ENCODE assay signal across 10 cellular contexts in the genomic region with DNA sequence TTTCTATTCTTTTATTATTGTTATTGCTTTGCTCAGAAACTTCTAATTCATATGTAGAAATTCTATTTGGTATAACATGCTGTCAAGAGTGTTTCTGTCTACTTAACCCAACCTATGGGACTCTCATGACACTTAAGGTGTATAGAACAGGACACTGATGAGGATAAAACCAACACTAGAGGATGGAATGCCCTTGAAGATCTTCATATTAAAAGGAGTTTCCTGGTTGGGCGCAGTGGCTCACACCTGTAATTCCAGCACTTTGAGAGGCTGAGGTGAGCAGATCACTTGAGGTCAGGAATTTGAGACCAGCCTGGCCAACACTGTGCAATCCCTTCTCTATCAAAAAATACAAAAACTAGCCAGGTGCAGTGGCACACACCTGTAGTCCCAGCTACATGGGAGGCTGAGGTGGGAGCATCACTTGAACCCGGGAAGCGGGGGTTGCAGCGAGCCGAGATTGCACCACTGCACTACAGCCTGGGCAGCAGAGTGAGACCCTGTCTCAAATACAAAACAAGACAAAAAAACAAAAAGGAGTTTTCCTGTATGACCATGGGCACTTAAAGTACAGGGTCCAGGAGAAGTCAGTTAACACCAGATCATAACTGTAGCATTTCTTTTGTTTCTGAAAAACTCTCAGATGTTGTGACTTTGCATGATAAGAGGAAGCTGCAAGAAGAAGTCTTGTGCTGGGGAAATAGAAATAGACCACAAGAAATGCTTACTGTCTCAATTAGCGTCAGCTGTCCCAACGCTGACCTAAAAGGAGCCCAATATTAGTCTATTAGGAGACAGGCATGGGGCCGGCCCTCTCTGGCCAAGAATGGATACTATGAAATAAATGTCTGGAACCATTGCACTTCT. TPM values are rescaled to one million over a fixed set of nuclear protein-coding genes. Genes with fewer than 3 reads are reported as not detected.
DNase-seq lines count a peak whose midpoint lies in the region; ATAC-seq and TF ChIP-seq lines count a peak whose summit lies in the region.
"Had no signal": no experiment of that assay in that cellular context is flagged by ENCODE, and none has a peak within 500 bp of the region (broad histone marks: within the 10 kb centered on the region; RNA-seq: fewer than 3 reads in every experiment).

No MANE protein-coding gene starts in this region.

- H3K4me1 ChIP-seq in mesendoderm (ENCODE audit: control insufficient read depth, low read depth, low read length), result no peaks in the 10 kb centered on the region

- H3K18ac ChIP-seq in mesendoderm (ENCODE audit: low read length), result no peak overlapping the region

- H3K27me3 ChIP-seq in mesendoderm (ENCODE audit: insufficient read depth, low read length, poor library complexity), result no peaks in the 10 kb centered on the region
- H3K27me3 ChIP-seq: neutrophil had no signal

- H2AK5ac ChIP-seq in mesendoderm (ENCODE audit: low read length), result no peak overlapping the region

- WGBS in mesendoderm (ENCODE audit: extremely low coverage, insufficient coverage, low lambda C conversion rate), result no CpG with 5 or more reads among the region's 8 CpGs

- no peaks in the 10 kb centered on the region for H3K9me3 Mint-ChIP-seq in stimulated activated memory B cell treated with anti-CD40 and anti-IgM and Interleukin-4, amounts not matched to agents 10 μg/mL and 1 μg/mL and 100 μg/mL, for 72 hours
- no peaks in the 10 kb centered on the region for H3K9me3 Mint-ChIP-seq in activated T-helper 1 cell treated with anti-CD3 and anti-CD28 coated beads, Interleukin-12 subunit alpha, Interleukin-12 subunit beta, Interleukin-2, Interleukin-4 antibody, amounts not matched to agents 30 ng/mL and 10 ng/mL and 1 ng/mL, durations not matched to agents 14 hours and 24 hours and 36 hours

- TF ChIP-seq CTCF in omental fat pad (IDR thresholded peaks at IDR 0.05), result no peak

- no peak overlapping the region for H4K5ac ChIP-seq in mesendoderm (ENCODE audit: low read length)

- no peak overlapping the region for H4K8ac ChIP-seq in mesendoderm (ENCODE audit: low read depth, low read length)

- no peak overlapping the region for H3K9ac ChIP-seq in mesendoderm (ENCODE audit: low read length)

- DNase-seq in NAMALWA (ENCODE audit: low spot score) (peak; percentile 27), omental fat pad (ENCODE audit: low spot score) (no peak), mesendoderm (no peak)
- no peak for DNase-seq in activated T-helper 1 cell treated with anti-CD3 and anti-CD28 coated beads, Interleukin-12 subunit alpha, Interleukin-12 subunit beta, Interleukin-2, Interleukin-4 antibody, amounts not matched to agents 30 ng/mL and 10 ng/mL and 1 ng/mL, durations not matched to agents 14 hours and 24 hours and 36 hours (ENCODE audit: low spot score)
- DNase-seq: activated naive CD8-positive, alpha-beta T cell treated with anti-CD3 and anti-CD28 coated beads, Interleukin-2, amount 10 ng/mL, durations not matched to agents 7 days and 5 days; T1000 had no signal

- H3K4me1 Mint-ChIP-seq in stimulated activated memory B cell treated with anti-CD40 and anti-IgM and Interleukin-4, amounts not matched to agents 10 μg/mL and 1 μg/mL and 100 μg/mL, for 72 hours, result peaks cover 49% of the 10 kb centered on the region
- H3K4me1 Mint-ChIP-seq in activated T-helper 1 cell treated with anti-CD3 and anti-CD28 coated beads, Interleukin-12 subunit alpha, Interleukin-12 subunit beta, Interleukin-2, Interleukin-4 antibody, amounts not matched to agents 30 ng/mL and 10 ng/mL and 1 ng/mL, durations not matched to agents 14 hours and 24 hours and 36 hours (ENCODE audit: low read depth), result peaks cover 5% of the 10 kb centered on the region

- H3K56ac ChIP-seq in mesendoderm (ENCODE audit: low read length), result no peak overlapping the region

- intact Hi-C loops in activated T-helper 1 cell treated with anti-CD3 and anti-CD28 coated beads, Interleukin-12 subunit alpha, Interleukin-12 subunit beta, Interleukin-2, Interleukin-4 antibody, amounts not matched to agents 30 ng/mL and 10 ng/mL and 1 ng/mL, durations not matched to agents 14 hours and 24 hours and 36 hours (cut with micrococcal nuclease), result no loop called here

- H2BK15ac ChIP-seq in mesendoderm (replicated peaks; ENCODE audit: low read depth), result no peak overlapping the region

- no peak overlapping the region for H2BK120ac ChIP-seq in mesendoderm (ENCODE audit: low read depth, low read length)

- no peak overlapping the region for H3K23ac ChIP-seq in mesendoderm (ENCODE audit: low read length)

- H3K4me3 Mint-ChIP-seq in stimulated activated memory B cell treated with anti-CD40 and anti-IgM and Interleukin-4, amounts not matched to agents 10 μg/mL and 1 μg/mL and 100 μg/mL, for 72 hours, result peak overlapping the region; percentile 23
- no peak overlapping the region for H3K4me3 Mint-ChIP-seq in activated T-helper 1 cell treated with anti-CD3 and anti-CD28 coated beads, Interleukin-12 subunit alpha, Interleukin-12 subunit beta, Interleukin-2, Interleukin-4 antibody, amounts not matched to agents 30 ng/mL and 10 ng/mL and 1 ng/mL, durations not matched to agents 14 hours and 24 hours and 36 hours
- H3K4me3 Mint-ChIP-seq: activated naive CD8-positive, alpha-beta T cell treated with anti-CD3 and anti-CD28 coated beads, Interleukin-2, amount 10 ng/mL, durations not matched to agents 7 days and 5 days had no signal

- ATAC-seq in GM19324 (IDR thresholded peaks at IDR 0.05; ENCODE audit: low FRiP score, unreplicated experiment) (peak; percentile 78), HG02798 (IDR thresholded peaks at IDR 0.05; ENCODE audit: poor library complexity, unreplicated experiment) (peak; percentile 76), omental fat pad (ENCODE audit: low FRiP score) (no peak)
- ATAC-seq in stimulated activated memory B cell treated with anti-CD40 and anti-IgM and Interleukin-4, amounts not matched to agents 10 μg/mL and 1 μg/mL and 100 μg/mL, for 72 hours, result peak; percentile 92

- peaks cover 22% of the 10 kb centered on the region for H3K27me3 Mint-ChIP-seq in stimulated activated memory B cell treated with anti-CD40 and anti-IgM and Interleukin-4, amounts not matched to agents 10 μg/mL and 1 μg/mL and 100 μg/mL, for 72 hours
- H3K27me3 Mint-ChIP-seq in activated T-helper 1 cell treated with anti-CD3 and anti-CD28 coated beads, Interleukin-12 subunit alpha, Interleukin-12 subunit beta, Interleukin-2, Interleukin-4 antibody, amounts not matched to agents 30 ng/mL and 10 ng/mL and 1 ng/mL, durations not matched to agents 14 hours and 24 hours and 36 hours (ENCODE audit: insufficient read depth), result peaks cover 11% of the 10 kb centered on the region

- H3K4ac ChIP-seq in mesendoderm (ENCODE audit: low read depth, low read length), result no peak overlapping the region

- H3K36me3 Mint-ChIP-seq in stimulated activated memory B cell treated with anti-CD40 and anti-IgM and Interleukin-4, amounts not matched to agents 10 μg/mL and 1 μg/mL and 100 μg/mL, for 72 hours, result no peaks in the 10 kb centered on the region
- no peaks in the 10 kb centered on the region for H3K36me3 Mint-ChIP-seq in activated T-helper 1 cell treated with anti-CD3 and anti-CD28 coated beads, Interleukin-12 subunit alpha, Interleukin-12 subunit beta, Interleukin-2, Interleukin-4 antibody, amounts not matched to agents 30 ng/mL and 10 ng/mL and 1 ng/mL, durations not matched to agents 14 hours and 24 hours and 36 hours (ENCODE audit: low read depth)
- H3K36me3 Mint-ChIP-seq: activated naive CD8-positive, alpha-beta T cell treated with anti-CD3 and anti-CD28 coated beads, Interleukin-2, amount 10 ng/mL, durations not matched to agents 7 days and 5 days had no signal

- H3K36me3 ChIP-seq in mesendoderm (ENCODE audit: control insufficient read depth, insufficient read depth, low read length), result no peaks in the 10 kb centered on the region
- H3K36me3 ChIP-seq: neutrophil had no signal

- H3K79me1 ChIP-seq in mesendoderm (ENCODE audit: low read length), result no peaks in the 10 kb centered on the region

- no peaks in the 10 kb centered on the region for H3K79me2 ChIP-seq in mesendoderm (ENCODE audit: control insufficient read depth, insufficient read depth, low read length)

- H3K27ac Mint-ChIP-seq in stimulated activated memory B cell treated with anti-CD40 and anti-IgM and Interleukin-4, amounts not matched to agents 10 μg/mL and 1 μg/mL and 100 μg/mL, for 72 hours, result no peak overlapping the region
- H3K27ac Mint-ChIP-seq in activated T-helper 1 cell treated with anti-CD3 and anti-CD28 coated beads, Interleukin-12 subunit alpha, Interleukin-12 subunit beta, Interleukin-2, Interleukin-4 antibody, amounts not matched to agents 30 ng/mL and 10 ng/mL and 1 ng/mL, durations not matched to agents 14 hours and 24 hours and 36 hours, result no peak overlapping the region
- H3K27ac Mint-ChIP-seq: activated naive CD8-positive, alpha-beta T cell treated with anti-CD3 and anti-CD28 coated beads, Interleukin-2, amount 10 ng/mL, durations not matched to agents 7 days and 5 days had no signal

- H3K27ac ChIP-seq in mesendoderm (ENCODE audit: low read depth, low read length), result no peak overlapping the region
- H3K27ac ChIP-seq: neutrophil had no signal

- H3K4me2 ChIP-seq in mesendoderm (ENCODE audit: low read length), result no peak overlapping the region

- H3K4me3 ChIP-seq in mesendoderm (ENCODE audit: low read length), result no peak overlapping the region

- H2BK5ac ChIP-seq in mesendoderm (ENCODE audit: low read length), result no peak overlapping the region

RNA-seq across cellular contexts. Expression of gene CD2AP, which starts 38.9 kb away (rescaled TPM):
- 10 to 100 TPM; 21.1 to 27.3 (median 22.9) TPM for total RNA-seq in omental fat pad
- 41.9 TPM for polyA plus RNA-seq in mesendoderm (2013, experiment 1 of 2)
- polyA plus RNA-seq in mesendoderm (2013, experiment 2 of 2), result 42.8 TPM
- 27.3 and 29.3 TPM in 2 replicates for total RNA-seq in activated T-helper 1 cell treated with anti-CD3 and anti-CD28 coated beads, Interleukin-12 subunit alpha, Interleukin-12 subunit beta, Interleukin-2, Interleukin-4 antibody, amounts not matched to agents 30 ng/mL and 10 ng/mL and 1 ng/mL, durations not matched to agents 14 hours and 24 hours and 36 hours
